In genomic region chr2:222943820-222944219, GRCh38 we compare ENCODE assay signal across 9 cellular contexts.
DNase-seq lines count a peak whose midpoint lies in the region; ATAC-seq, FAIRE-seq and TF ChIP-seq lines count a peak whose summit lies in the region.
"Had no signal": no experiment of that assay in that cellular context is flagged by ENCODE, and none has a peak within 500 bp of the region (broad histone marks: within the 10 kb centered on the region; RNA-seq: fewer than 3 reads in every experiment).

No MANE protein-coding gene starts in this region.

- DNase-seq in GM19239 (ENCODE audit: insufficient read length, low spot score) (no peak), amniotic epithelial cell (ENCODE audit: low read depth) (peak; percentile 61), epidermal melanocyte (ENCODE audit: insufficient read length, low spot score) (no peak), GM12891 (ENCODE audit: insufficient read length, low spot score) (no peak), HPDE6-E6E7 (ENCODE audit: extremely low spot score) (no peak)
- DNase-seq in activated CD8-positive, alpha-beta memory T cell treated with anti-CD3 and anti-CD28 coated beads, Interleukin-2, amount 10 ng/mL, durations not matched to agents 7 days and 5 days, result no peak
- DNase-seq: NCI-H146 had no signal

- peaks cover 6% of the 10 kb centered on the region for H3K27me3 Mint-ChIP-seq in activated CD8-positive, alpha-beta memory T cell treated with anti-CD3 and anti-CD28 coated beads, Interleukin-2, amount 10 ng/mL, durations not matched to agents 7 days and 5 days

- H3K36me3 Mint-ChIP-seq in activated CD8-positive, alpha-beta memory T cell treated with anti-CD3 and anti-CD28 coated beads, Interleukin-2, amount 10 ng/mL, durations not matched to agents 7 days and 5 days, result peaks cover 7% of the 10 kb centered on the region

- CTCF ChIA-PET in activated CD8-positive, alpha-beta memory T cell treated with anti-CD3 and anti-CD28 coated beads, Interleukin-2, amount 10 ng/mL, durations not matched to agents 7 days and 5 days (lab: Charles Lee), result interaction anchor here (1.8 kb wide), 1 partner anchor 253 kb away, joined by 4 read pairs; no protein-coding TSS in a partner anchor

- H3K9me3 Mint-ChIP-seq in activated CD8-positive, alpha-beta memory T cell treated with anti-CD3 and anti-CD28 coated beads, Interleukin-2, amount 10 ng/mL, durations not matched to agents 7 days and 5 days (ENCODE audit: low read depth), result no peaks in the 10 kb centered on the region

- FAIRE-seq in A204.1 (lab: Jason Lieb, UNC), result peak; percentile 19
- peak; percentile 73 for FAIRE-seq in GM19239 (lab: Jason Lieb, UNC)
- FAIRE-seq in GM12891 (lab: Jason Lieb, UNC), result no peak

- TF ChIP-seq POLR2A in GM12891 (IDR thresholded peaks at IDR 0.05; ENCODE audit: low read depth, low read length), result no peak

- H3K27ac Mint-ChIP-seq in activated CD8-positive, alpha-beta memory T cell treated with anti-CD3 and anti-CD28 coated beads, Interleukin-2, amount 10 ng/mL, durations not matched to agents 7 days and 5 days, result no peak overlapping the region

- H3K4me1 Mint-ChIP-seq in activated CD8-positive, alpha-beta memory T cell treated with anti-CD3 and anti-CD28 coated beads, Interleukin-2, amount 10 ng/mL, durations not matched to agents 7 days and 5 days, result peaks cover 8% of the 10 kb centered on the region

- ATAC-seq in HG02938 (IDR thresholded peaks at IDR 0.05; ENCODE audit: unreplicated experiment), result peak; percentile 75
- ATAC-seq in activated CD8-positive, alpha-beta memory T cell treated with anti-CD3 and anti-CD28 coated beads, Interleukin-2, amount 10 ng/mL, durations not matched to agents 7 days and 5 days, result no peak

- no peak overlapping the region for H3K4me3 Mint-ChIP-seq in activated CD8-positive, alpha-beta memory T cell treated with anti-CD3 and anti-CD28 coated beads, Interleukin-2, amount 10 ng/mL, durations not matched to agents 7 days and 5 days

TF ChIP-seq in GM12891, 5 proteins besides CTCF, POLR2A, EP300 and RAD21:
- no peak for TF ChIP-seq POU2F2 (IDR thresholded peaks at IDR 0.05; ENCODE audit: low read depth, low read length)
- no peak for TF ChIP-seq SPI1 (IDR thresholded peaks at IDR 0.05; ENCODE audit: low read depth, low read length)
- TF ChIP-seq TAF1 (IDR thresholded peaks at IDR 0.05; ENCODE audit: low read depth, low read length), result no peak
- no peak for TF ChIP-seq PAX5 (IDR thresholded peaks at IDR 0.05; ENCODE audit: insufficient read depth, low read length, severe bottlenecking)
- TF ChIP-seq POLR2AphosphoS5 (IDR thresholded peaks at IDR 0.05; ENCODE audit: low read depth, low read length), result no peak
